In genomic region chr21:43727571-43728466, GRCh38 we compare ENCODE assay signal across 8 cellular contexts. TPM values are rescaled to one million over a fixed set of nuclear protein-coding genes. Genes with fewer than 3 reads are reported as not detected.
A peak's percentile ranks its signal among the peaks of the same experiment; 100 is the strongest.
DNase-seq lines count a peak whose midpoint lies in the region; ATAC-seq and TF ChIP-seq lines count a peak whose summit lies in the region.

No MANE protein-coding gene starts in this region.

- H3K27ac ChIP-seq in left ventricle myocardium inferior (replicated peaks) = peak overlapping the region; percentile 95

- H3K9me3 ChIP-seq in ES-I3 (ENCODE audit: control insufficient read depth, insufficient read depth, low read length) (no peaks in the 10 kb centered on the region), left ventricle myocardium inferior (replicated peaks) (no peaks in the 10 kb centered on the region)

- DNase-seq in HT-29 (ENCODE audit: low spot score) (peak; percentile 48), left ventricle myocardium inferior (peak; percentile 64), sciatic nerve (ENCODE audit: low spot score) (peak; percentile 78), globus pallidus (ENCODE audit: low spot score) (no peak)
- no peak for DNase-seq in activated CD4-positive, alpha-beta memory T cell treated with anti-CD3 and anti-CD28 coated beads, Interleukin-2, amount 10 ng/mL, durations not matched to agents 7 days and 5 days
- no peak for DNase-seq in effector CD4-positive, alpha-beta T cell

- peak overlapping the region; percentile 69 for H3K4me3 Mint-ChIP-seq in activated CD4-positive, alpha-beta memory T cell treated with anti-CD3 and anti-CD28 coated beads, Interleukin-2, amount 10 ng/mL, durations not matched to agents 7 days and 5 days

- H3K27me3 Mint-ChIP-seq in activated CD4-positive, alpha-beta memory T cell treated with anti-CD3 and anti-CD28 coated beads, Interleukin-2, amount 10 ng/mL, durations not matched to agents 7 days and 5 days = no peaks in the 10 kb centered on the region

- H3K36me3 Mint-ChIP-seq in activated CD4-positive, alpha-beta memory T cell treated with anti-CD3 and anti-CD28 coated beads, Interleukin-2, amount 10 ng/mL, durations not matched to agents 7 days and 5 days (ENCODE audit: low read depth) = peaks cover 10% of the 10 kb centered on the region

- H3K27ac Mint-ChIP-seq in activated CD4-positive, alpha-beta memory T cell treated with anti-CD3 and anti-CD28 coated beads, Interleukin-2, amount 10 ng/mL, durations not matched to agents 7 days and 5 days = peak overlapping the region; percentile 54

- no peaks in the 10 kb centered on the region for H3K27me3 ChIP-seq in left ventricle myocardium inferior (ENCODE audit: low read depth)

- POLR2A ChIA-PET in activated CD4-positive, alpha-beta memory T cell treated with anti-CD3 and anti-CD28 coated beads, Interleukin-2, amount 10 ng/mL, durations not matched to agents 7 days and 5 days (lab: Charles Lee) = interaction anchor here (0.6 to 3.0 kb wide), 7 partner anchors 8 to 69 kb away, joined by 3 to 27 read pairs (median 4); partner anchors contain the start of genes HSF2BP, PDXK, RRP1 and RRP1B

- CTCF ChIA-PET in activated CD4-positive, alpha-beta memory T cell treated with anti-CD3 and anti-CD28 coated beads, Interleukin-2, amount 10 ng/mL, durations not matched to agents 7 days and 5 days (lab: Charles Lee) = interaction anchor here (1.0 to 2.3 kb wide), 5 partner anchors 8 to 248 kb away, joined by 3 to 7 read pairs (median 5); partner anchors contain the start of gene RRP1

- peaks cover 58% of the 10 kb centered on the region for H3K4me1 Mint-ChIP-seq in activated CD4-positive, alpha-beta memory T cell treated with anti-CD3 and anti-CD28 coated beads, Interleukin-2, amount 10 ng/mL, durations not matched to agents 7 days and 5 days

- H3K9ac ChIP-seq in ES-I3 (ENCODE audit: low read depth, low read length) = peak overlapping the region; percentile 87

- H3K9me3 Mint-ChIP-seq in activated CD4-positive, alpha-beta memory T cell treated with anti-CD3 and anti-CD28 coated beads, Interleukin-2, amount 10 ng/mL, durations not matched to agents 7 days and 5 days = no peaks in the 10 kb centered on the region

- ATAC-seq in sciatic nerve = peak; percentile 2
- ATAC-seq in HG03565 (IDR thresholded peaks at IDR 0.05; ENCODE audit: unreplicated experiment) = no peak

- H3K36me3 ChIP-seq in ES-I3 (ENCODE audit: insufficient read depth, low read length) (no peaks in the 10 kb centered on the region), left ventricle myocardium inferior (peaks cover 6% of the 10 kb centered on the region)

- H3K4me1 ChIP-seq in ES-I3 (ENCODE audit: insufficient read depth, low read length) = peaks cover 3% of the 10 kb centered on the region
- H3K4me1 ChIP-seq in left ventricle myocardium inferior = peaks cover 73% of the 10 kb centered on the region

- TF ChIP-seq CTCF in left ventricle myocardium inferior (IDR thresholded peaks at IDR 0.05; ENCODE audit: borderline replicate concordance) = peak; percentile 14

- intact Hi-C loops in left ventricle myocardium inferior (cut with micrococcal nuclease) (no loop called here), sciatic nerve (cut with DNase I) (no loop called here)

- peak overlapping the region; percentile 75 for H3K4me3 ChIP-seq in left ventricle myocardium inferior

RNA-seq across cellular contexts. Expression of gene PDXK, which starts 8.9 kb away (rescaled TPM):
- 193 and 219 TPM in 2 replicates for total RNA-seq in HT-29 (2014; rRNA removed; shearing (Covaris generic))
- total RNA-seq in activated CD4-positive, alpha-beta memory T cell treated with anti-CD3 and anti-CD28 coated beads, Interleukin-2, amount 10 ng/mL, durations not matched to agents 7 days and 5 days = 10 to 100 TPM; 94.1 to 95.0 TPM
- total RNA-seq in left ventricle myocardium inferior (88.4 TPM), sciatic nerve (111 TPM)

RNA-seq across cellular contexts. Expression of gene CSTB, which starts 48.3 kb away (rescaled TPM):
- 49.7 and 55.0 TPM in 2 replicates for total RNA-seq in HT-29 (2014; rRNA removed; shearing (Covaris generic))
- 10 to 100 TPM; 54.3 to 55.6 TPM for total RNA-seq in activated CD4-positive, alpha-beta memory T cell treated with anti-CD3 and anti-CD28 coated beads, Interleukin-2, amount 10 ng/mL, durations not matched to agents 7 days and 5 days
- total RNA-seq in left ventricle myocardium inferior (40.6 TPM), sciatic nerve (52.1 TPM)

Comparison
In these comparisons a context has a peak if more than half of its experiments do, and no peak if none do; other contexts are left out.
1. DNase-seq: peak in HT-29 (single experiment), left ventricle myocardium inferior (single experiment) and sciatic nerve (single experiment); none in activated CD4-positive, alpha-beta memory T cell treated with anti-CD3 and anti-CD28 coated beads, Interleukin-2, amount 10 ng/mL, durations not matched to agents 7 days and 5 days (single experiment), globus pallidus (single experiment) and effector CD4-positive, alpha-beta T cell (single experiment).